Comparison of ENCODE assay signal across 17 cellular contexts in the genomic region with DNA sequence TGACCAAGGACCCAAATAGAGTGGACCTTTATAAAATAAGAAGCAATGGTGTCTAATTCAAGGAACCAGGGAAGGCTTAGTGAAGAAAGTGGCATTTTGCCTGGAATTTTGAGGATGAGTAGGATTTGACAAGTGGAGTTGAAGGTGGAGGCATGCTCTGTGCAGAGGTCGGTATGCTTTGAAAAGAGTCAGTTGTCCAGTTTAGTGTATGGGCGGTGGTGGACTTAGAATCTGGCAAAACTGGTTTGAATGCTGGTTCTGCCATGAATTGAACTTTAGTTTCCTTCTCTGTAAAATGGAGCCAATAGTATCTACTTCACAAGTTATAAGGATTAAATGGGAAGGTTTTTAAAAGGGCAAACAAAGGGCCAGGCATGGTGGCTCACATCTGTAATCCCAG.
"Had no signal": no experiment of that assay in that cellular context is flagged by ENCODE, and none has a peak within 500 bp of the region (broad histone marks: within the 10 kb centered on the region; RNA-seq: fewer than 3 reads in every experiment).

No MANE protein-coding gene starts in this region.

- DNase-seq: activated B cell treated with CpG ODN at 0.5 μM for 24 hours; activated CD4-positive, alpha-beta memory T cell treated with anti-CD3 and anti-CD28 coated beads, Interleukin-2, amount 10 ng/mL, durations not matched to agents 7 days and 5 days; activated CD4-positive, alpha-beta T cell treated with anti-CD3 and anti-CD28 coated beads for 4 hours; activated CD8-positive, alpha-beta memory T cell treated with anti-CD3 and anti-CD28 coated beads, Interleukin-2, amount 10 ng/mL, durations not matched to agents 7 days and 5 days; activated naive CD4-positive, alpha-beta T cell; heart left ventricle; left ventricle myocardium inferior; mammary epithelial cell; naive thymus-derived CD4-positive, alpha-beta T cell; stimulated activated CD4-positive, alpha-beta T cell treated with anti-CD3 and anti-CD28 coated beads, Interleukin-4, amount 100 ng/mL, for 24 hours; T-cell; T-helper 9 cell had no signal

- ATAC-seq: activated CD8-positive, alpha-beta memory T cell treated with anti-CD3 and anti-CD28 coated beads, Interleukin-2, amount 10 ng/mL, durations not matched to agents 7 days and 5 days; heart left ventricle; naive thymus-derived CD4-positive, alpha-beta T cell; sciatic nerve; stimulated activated effector memory CD8-positive, alpha-beta T cell treated with anti-CD3 and anti-CD28 coated beads, Interleukin-12 subunit alpha, Interleukin-12 subunit beta, amount 100 ng/mL, for 72 hours; T-cell had no signal

- H3K36me3 Mint-ChIP-seq: stimulated activated effector memory CD8-positive, alpha-beta T cell treated with anti-CD3 and anti-CD28 coated beads, Interleukin-12 subunit alpha, Interleukin-12 subunit beta, amount 100 ng/mL, for 72 hours; T-cell had no signal

- H3K36me3 ChIP-seq: heart left ventricle, left ventricle myocardium inferior, thoracic aorta had no signal

- H3K9me3 ChIP-seq: heart left ventricle, left ventricle myocardium inferior, thoracic aorta had no signal

- H3K27ac ChIP-seq: coronary artery, heart left ventricle, left ventricle myocardium inferior, thoracic aorta had no signal

- H3K27me3 Mint-ChIP-seq: activated B cell treated with CpG ODN at 0.5 μM for 24 hours; activated CD8-positive, alpha-beta memory T cell treated with anti-CD3 and anti-CD28 coated beads, Interleukin-2, amount 10 ng/mL, durations not matched to agents 7 days and 5 days; central memory CD8-positive, alpha-beta T cell; T-cell had no signal

- H3K27me3 ChIP-seq: heart left ventricle had no signal

- H3K4me3 ChIP-seq: coronary artery, heart left ventricle, left ventricle myocardium inferior, thoracic aorta had no signal

- H3K4me3 Mint-ChIP-seq: activated B cell treated with CpG ODN at 0.5 μM for 24 hours; activated CD4-positive, alpha-beta memory T cell treated with anti-CD3 and anti-CD28 coated beads, Interleukin-2, amount 10 ng/mL, durations not matched to agents 7 days and 5 days; activated CD8-positive, alpha-beta memory T cell treated with anti-CD3 and anti-CD28 coated beads, Interleukin-2, amount 10 ng/mL, durations not matched to agents 7 days and 5 days; central memory CD8-positive, alpha-beta T cell; stimulated activated effector memory CD8-positive, alpha-beta T cell treated with anti-CD3 and anti-CD28 coated beads, Interleukin-12 subunit alpha, Interleukin-12 subunit beta, amount 100 ng/mL, for 72 hours; T-cell had no signal

- H3K9me3 Mint-ChIP-seq: activated B cell treated with CpG ODN at 0.5 μM for 24 hours; activated CD4-positive, alpha-beta memory T cell treated with anti-CD3 and anti-CD28 coated beads, Interleukin-2, amount 10 ng/mL, durations not matched to agents 7 days and 5 days; central memory CD8-positive, alpha-beta T cell; stimulated activated effector memory CD8-positive, alpha-beta T cell treated with anti-CD3 and anti-CD28 coated beads, Interleukin-12 subunit alpha, Interleukin-12 subunit beta, amount 100 ng/mL, for 72 hours; T-cell had no signal

- H3K27ac Mint-ChIP-seq: activated B cell treated with CpG ODN at 0.5 μM for 24 hours; activated CD4-positive, alpha-beta memory T cell treated with anti-CD3 and anti-CD28 coated beads, Interleukin-2, amount 10 ng/mL, durations not matched to agents 7 days and 5 days; activated CD8-positive, alpha-beta memory T cell treated with anti-CD3 and anti-CD28 coated beads, Interleukin-2, amount 10 ng/mL, durations not matched to agents 7 days and 5 days; stimulated activated effector memory CD8-positive, alpha-beta T cell treated with anti-CD3 and anti-CD28 coated beads, Interleukin-12 subunit alpha, Interleukin-12 subunit beta, amount 100 ng/mL, for 72 hours had no signal
